15 cellular contexts compared by ENCODE assay signal in the genomic region with DNA sequence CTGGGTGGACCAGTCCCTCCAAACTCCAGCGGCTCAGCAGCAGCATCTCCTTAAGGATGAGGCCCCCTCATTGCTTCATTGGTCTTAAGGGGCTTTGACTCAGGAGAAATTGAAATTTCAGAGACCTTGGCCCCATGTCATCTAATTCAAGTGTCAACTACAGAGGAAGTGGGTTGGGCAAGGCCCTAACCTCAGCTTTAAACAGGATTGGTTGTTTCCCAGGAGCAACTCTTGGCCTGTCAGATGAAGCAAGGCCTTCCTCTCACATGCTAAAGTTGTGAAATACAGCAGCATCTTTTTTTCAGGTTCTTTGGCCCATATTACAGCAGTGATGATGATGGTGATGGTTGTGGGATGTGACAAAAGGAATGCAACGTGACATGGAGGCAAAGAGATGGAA.
DNase-seq lines count a peak whose midpoint lies in the region; TF ChIP-seq lines count a peak whose summit lies in the region.
"Had no signal": no experiment of that assay in that cellular context is flagged by ENCODE, and none has a peak within 500 bp of the region (broad histone marks: within the 10 kb centered on the region; RNA-seq: fewer than 3 reads in every experiment).

No MANE protein-coding gene starts in this region.

- H4K91ac ChIP-seq in neuronal stem cell (ENCODE audit: low read depth, low read length, poor library complexity): no peak overlapping the region

- no peak overlapping the region for H3K4me3 ChIP-seq in BLaER1 treated with 17β-estradiol and CSF1 and Interleukin-3, amounts not matched to agents 10 nM and 100 nM
- no peak overlapping the region for H3K4me3 ChIP-seq in colonic mucosa
- peak overlapping the region in 1 of 2 donors; percentile 5 for H3K4me3 ChIP-seq in neuronal stem cell (ENCODE audit: low read length in 2 of 2)
- H3K4me3 ChIP-seq: GM23338 had no signal

- H2AFZ ChIP-seq in neuronal stem cell (ENCODE audit: low read length): no peak overlapping the region
- H2AFZ ChIP-seq: GM23338 had no signal

- H3K36me3 ChIP-seq in BLaER1 treated with 17β-estradiol and CSF1 and Interleukin-3, amounts not matched to agents 10 nM and 100 nM: no peaks in the 10 kb centered on the region
- H3K36me3 ChIP-seq in colonic mucosa (no peaks in the 10 kb centered on the region), neuronal stem cell (replicated peaks in 1 of 2; ENCODE audit: control insufficient read depth in 2 of 2, insufficient read depth in 2 of 2, low read length in 2 of 2) (no peaks in the 10 kb centered on the region)

- H3K23ac ChIP-seq in neuronal stem cell (ENCODE audit: low read depth, low read length, poor library complexity): no peak overlapping the region

- peak overlapping the region in 2 of 11 experiments; percentile 46 to 49; a peak in 3 of 22 replicates for H3K27ac ChIP-seq in BLaER1 treated with 17β-estradiol and CSF1 and Interleukin-3, amounts not matched to agents 10 nM and 100 nM
- no peak overlapping the region for H3K27ac ChIP-seq in colonic mucosa
- H3K27ac ChIP-seq in neuronal stem cell (replicated peaks; ENCODE audit: low read length): no peak overlapping the region

- no peak overlapping the region for H3K18ac ChIP-seq in neuronal stem cell (ENCODE audit: low read length)

- H3K4me1 ChIP-seq in BLaER1 treated with 17β-estradiol and CSF1 and Interleukin-3, amounts not matched to agents 10 nM and 100 nM: peaks cover 5 to 39% (median 19%) of the 10 kb centered on the region in 10 experiments; a peak in 13 of 20 replicates
- H3K4me1 ChIP-seq in colonic mucosa (no peaks in the 10 kb centered on the region), neuronal stem cell (ENCODE audit: control insufficient read depth in 2 of 2, insufficient read depth in 1 of 2, low read depth in 1 of 2, low read length in 2 of 2) (peaks cover 0 to 3% of the 10 kb centered on the region in 2 donors)

- peak overlapping the region in 9 of 11 experiments; percentile 10 to 62 (median 38); a peak in 15 of 22 replicates for H3K4me2 ChIP-seq in BLaER1 treated with 17β-estradiol and CSF1 and Interleukin-3, amounts not matched to agents 10 nM and 100 nM
- no peak overlapping the region for H3K4me2 ChIP-seq in neuronal stem cell (ENCODE audit: insufficient read depth, low read length, poor library complexity, severe bottlenecking)
- H3K4me2 ChIP-seq: GM23338 had no signal

- no peak overlapping the region for H3K4ac ChIP-seq in neuronal stem cell (ENCODE audit: low read length)

- no peaks in the 10 kb centered on the region for H4K20me1 ChIP-seq in BLaER1 treated with 17β-estradiol and CSF1 and Interleukin-3, amounts not matched to agents 10 nM and 100 nM

- H3K14ac ChIP-seq in neuronal stem cell (ENCODE audit: low read length): no peak overlapping the region

- H4K8ac ChIP-seq in neuronal stem cell (ENCODE audit: low read depth, low read length): no peak overlapping the region

- H2BK120ac ChIP-seq in neuronal stem cell (ENCODE audit: low read depth, low read length): no peak overlapping the region

- H3K27me3 ChIP-seq in BLaER1 treated with 17β-estradiol and CSF1 and Interleukin-3, amounts not matched to agents 10 nM and 100 nM: no peaks in the 10 kb centered on the region
- H3K27me3 ChIP-seq in colonic mucosa (no peaks in the 10 kb centered on the region), neuronal stem cell (ENCODE audit: control insufficient read depth in 3 of 3, insufficient read depth in 3 of 3, low read depth in 1 of 3, low read length in 3 of 3) (no peaks in the 10 kb centered on the region)

- TF ChIP-seq CTCF in colonic mucosa (IDR thresholded peaks at IDR 0.05): no peak

- H2BK12ac ChIP-seq in neuronal stem cell (ENCODE audit: low read length): no peak overlapping the region

- H2BK5ac ChIP-seq in neuronal stem cell (ENCODE audit: low read length): no peak overlapping the region

- DNase-seq in AML-193 (lab: John Stamatoyannopoulos, UW): peak; percentile 43 to 61
- DNase-seq in MV-4-11 (lab: John Stamatoyannopoulos, UW): peak; percentile 47
- DNase-seq in NOMO-1 treated with dmso at 0.1 percent for 144 hours (lab: John Stamatoyannopoulos, UW; ENCODE audit: unreplicated experiment): peak; percentile 75
- DNase-seq in colonic mucosa: no peak
- DNase-seq in nucleus accumbens (lab: John Stamatoyannopoulos, UW): no peak
- DNase-seq in HT-29 (ENCODE audit: low spot score): no peak
- no peak for DNase-seq in neuronal stem cell (ENCODE audit: low spot score)
- DNase-seq: ACHN; CD4-positive, alpha-beta memory T cell; DMS153; DMS79; GDM1; HCEC 1CT had no signal

- WGBS in neuronal stem cell (ENCODE audit: extremely low coverage in 2 of 2, insufficient read length in 2 of 2, insufficient replicate concordance in 1 of 2), 2 donors: no CpG with 5 or more reads among the region's 2 CpGs

- intact Hi-C loops in colonic mucosa (cut with DNase I): no loop called here

- no peaks in the 10 kb centered on the region for H3K9me3 ChIP-seq in BLaER1 treated with 17β-estradiol and CSF1 and Interleukin-3, amounts not matched to agents 10 nM and 100 nM (replicated peaks in 1 of 11)
- H3K9me3 ChIP-seq in colonic mucosa (no peaks in the 10 kb centered on the region), neuronal stem cell (replicated peaks in 1 of 2; ENCODE audit: control insufficient read depth in 2 of 2, insufficient read depth in 1 of 2, low read depth in 1 of 2, low read length in 2 of 2) (peaks cover 0 to 1% of the 10 kb centered on the region in 2 donors)

- no peak overlapping the region for H2AK5ac ChIP-seq in neuronal stem cell (ENCODE audit: low read depth, low read length)

- H2BK15ac ChIP-seq in neuronal stem cell (ENCODE audit: low read length): no peak overlapping the region

- no peak overlapping the region for H3K9ac ChIP-seq in BLaER1 treated with 17β-estradiol and CSF1 and Interleukin-3, amounts not matched to agents 10 nM and 100 nM
- H3K9ac ChIP-seq in colonic mucosa (ENCODE audit: low read depth in 2 of 2, low read length in 2 of 2) (no peak overlapping the region), neuronal stem cell (ENCODE audit: low read depth, low read length, poor library complexity) (no peak overlapping the region)

- H3K79me1 ChIP-seq in neuronal stem cell (ENCODE audit: low read depth, low read length): no peaks in the 10 kb centered on the region

Comparison
In these comparisons a context has a peak if more than half of its experiments do, and no peak if none do; other contexts are left out.
1. DNase-seq: peak in AML-193 (2 of 2), MV-4-11 (single experiment) and NOMO-1 treated with dmso at 0.1 percent for 144 hours (single experiment); none in colonic mucosa (single experiment), nucleus accumbens (0 of 56), HT-29 (single experiment) and neuronal stem cell (single experiment).